ENCODE assay signal across 18 cellular contexts in the genomic region with DNA sequence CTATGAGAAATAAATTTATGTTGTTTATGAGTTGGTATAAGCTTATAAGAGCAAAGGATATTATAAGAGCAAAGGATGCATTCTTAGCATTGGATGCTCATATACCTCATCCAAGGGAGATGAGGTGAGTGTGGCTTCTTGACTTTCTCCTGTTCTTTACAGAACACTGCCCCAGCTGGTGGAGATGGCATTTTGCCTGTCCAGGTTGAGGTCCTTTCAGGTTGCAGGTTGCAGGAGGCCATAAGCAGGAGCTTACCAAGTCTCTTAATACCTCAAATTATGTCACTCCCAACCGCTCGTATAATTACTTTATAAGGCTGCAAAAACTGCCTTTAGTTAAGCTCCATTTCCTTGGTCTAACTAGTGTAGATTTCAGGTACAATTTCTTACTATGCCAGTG.
"Had no signal": no experiment of that assay in that cellular context is flagged by ENCODE, and none has a peak within 500 bp of the region (broad histone marks: within the 10 kb centered on the region; RNA-seq: fewer than 3 reads in every experiment).

No MANE protein-coding gene starts in this region.

- H3K36me3 ChIP-seq: gastroesophageal sphincter, left ventricle myocardium inferior, thoracic aorta had no signal

- H3K4me1 Mint-ChIP-seq: activated CD4-positive, alpha-beta memory T cell treated with anti-CD3 and anti-CD28 coated beads, Interleukin-2, amount 10 ng/mL, durations not matched to agents 7 days and 5 days; WTC11 had no signal

- H3K36me3 Mint-ChIP-seq: natural killer cell treated with Interleukin-12 subunit alpha and Interleukin-12 subunit beta and Interleukin-15 and Interleukin-18, amount 100 ng/mL, for 72 hours had no signal

- H3K4me3 ChIP-seq: gastroesophageal sphincter, left ventricle myocardium inferior, thoracic aorta had no signal

- H3K27me3 Mint-ChIP-seq: activated CD4-positive, alpha-beta memory T cell treated with anti-CD3 and anti-CD28 coated beads, Interleukin-2, amount 10 ng/mL, durations not matched to agents 7 days and 5 days; natural killer cell treated with Interleukin-12 subunit alpha and Interleukin-12 subunit beta and Interleukin-15 and Interleukin-18, amount 100 ng/mL, for 72 hours had no signal

- H3K27ac ChIP-seq: left ventricle myocardium inferior had no signal

- H3K27me3 ChIP-seq: gastroesophageal sphincter had no signal

- DNase-seq: activated CD4-positive, alpha-beta memory T cell treated with anti-CD3 and anti-CD28 coated beads, Interleukin-2, amount 10 ng/mL, durations not matched to agents 7 days and 5 days; activated CD4-positive, alpha-beta T cell treated with anti-CD3 and anti-CD28 coated beads for 4 hours; activated gamma-delta T cell; activated T-cell treated with anti-CD3 and anti-CD28 coated beads, Interleukin-2, amount 50 U/mL, for 48 hours; central memory CD4-positive, alpha-beta T cell; cortex of kidney; effector CD4-positive, alpha-beta T cell; left ventricle myocardium inferior; mesendoderm; retina; stimulated activated CD4-positive, alpha-beta T cell treated with anti-CD3 and anti-CD28 coated beads, Interleukin-12 subunit alpha, Interleukin-12 subunit beta, amount 100 ng/mL, for 4 hours; stimulated activated CD4-positive, alpha-beta T cell treated with anti-CD3 and anti-CD28 coated beads, Interleukin-2, amount 100 ng/mL, for 24 hours; T-helper 2 cell had no signal

- H3K9me3 ChIP-seq: gastroesophageal sphincter, left ventricle myocardium inferior, thoracic aorta had no signal

- H3K9me3 Mint-ChIP-seq: activated CD4-positive, alpha-beta memory T cell treated with anti-CD3 and anti-CD28 coated beads, Interleukin-2, amount 10 ng/mL, durations not matched to agents 7 days and 5 days; natural killer cell treated with Interleukin-12 subunit alpha and Interleukin-12 subunit beta and Interleukin-15 and Interleukin-18, amount 100 ng/mL, for 72 hours had no signal

- H3K4me3 Mint-ChIP-seq: activated CD4-positive, alpha-beta memory T cell treated with anti-CD3 and anti-CD28 coated beads, Interleukin-2, amount 10 ng/mL, durations not matched to agents 7 days and 5 days; natural killer cell treated with Interleukin-12 subunit alpha and Interleukin-12 subunit beta and Interleukin-15 and Interleukin-18, amount 100 ng/mL, for 72 hours; WTC11 had no signal

- ATAC-seq: activated naive CD4-positive, alpha-beta T cell treated with anti-CD3 and anti-CD28 coated beads, Interleukin-2, amount 50 U/mL, for 72 hours; gastroesophageal sphincter; natural killer cell treated with Interleukin-12 subunit alpha and Interleukin-12 subunit beta and Interleukin-15 and Interleukin-18, amount 100 ng/mL, for 72 hours; WTC11 had no signal

- H3K27ac Mint-ChIP-seq: activated CD4-positive, alpha-beta memory T cell treated with anti-CD3 and anti-CD28 coated beads, Interleukin-2, amount 10 ng/mL, durations not matched to agents 7 days and 5 days; activated naive CD4-positive, alpha-beta T cell treated with anti-CD3 and anti-CD28 coated beads, Interleukin-2, amount 50 U/mL, for 72 hours; natural killer cell treated with Interleukin-12 subunit alpha and Interleukin-12 subunit beta and Interleukin-15 and Interleukin-18, amount 100 ng/mL, for 72 hours; WTC11 had no signal
